Comparison of ENCODE assay signal across 8 cellular contexts in genomic region chr19:55654833-55655647, GRCh38. TPM values are rescaled to one million over a fixed set of nuclear protein-coding genes. Genes with fewer than 3 reads are reported as not detected.
A peak's percentile ranks its signal among the peaks of the same experiment; 100 is the strongest.
DNase-seq lines count a peak whose midpoint lies in the region; ATAC-seq and TF ChIP-seq lines count a peak whose summit lies in the region.

U2AF2 (plus strand) TSS chr19:55655035; CDS start chr19:55655105, 70 bp downstream.

- H3K4me1 Mint-ChIP-seq in natural killer cell, result peaks cover 48 to 57% of the 10 kb centered on the region in 2 donors

- peaks cover 0 to 4% of the 10 kb centered on the region in 2 donors for H3K27me3 Mint-ChIP-seq in natural killer cell (ENCODE audit: low read depth in 2 of 2)

- in situ Hi-C loops in KBM-7 (cut with MboI; ENCODE audit: low pct_unique_long_range_greater_than_20kb, low sequenced_read_pairs), result no loop called here

- no peak for TF ChIP-seq CTCF in fibroblast of mammary gland (conservative IDR thresholded peaks at IDR 0.05; ENCODE audit: control insufficient read depth, insufficient read depth, low read depth, low read length)
- TF ChIP-seq CTCF in natural killer cell (IDR thresholded peaks at IDR 0.05), result no peak

- peak; percentile 73 for DNase-seq in DMS79 (lab: John Stamatoyannopoulos, UW)
- peak; percentile 84 for DNase-seq in KBM-7
- peak; percentile 94 for DNase-seq in RKO (ENCODE audit: low spot score)
- DNase-seq in activated T-helper 1 cell treated with anti-CD3 and anti-CD28 coated beads, Interleukin-2, amount 50 U/mL, for 16 hours (ENCODE audit: low read depth in 1 of 2, low spot score in 1 of 2), result peak; percentile 95
- DNase-seq in fibroblast of mammary gland (ENCODE audit: low read depth), result peak; percentile 89
- peak; percentile 95 for DNase-seq in natural killer cell
- peak; percentile 94 for DNase-seq in stimulated activated naive CD4-positive, alpha-beta T cell treated with Interleukin-2 at 50 U/mL for 16 hours (lab: John Stamatoyannopoulos, UW)

- H3K4me3 ChIP-seq in fibroblast of mammary gland (ENCODE audit: control insufficient read depth, low read depth, low read length), result peak within 1 kb of the TSS; percentile 93

- ATAC-seq in GM21717 (IDR thresholded peaks at IDR 0.05; ENCODE audit: unreplicated experiment) (peak; percentile 25), natural killer cell (peak; percentile 49 to 73 (median 57))

- no peaks in the 10 kb centered on the region for H3K36me3 Mint-ChIP-seq in natural killer cell

- peak within 1 kb of the TSS; percentile 99 to 100 for H3K27ac Mint-ChIP-seq in natural killer cell

- no peaks in the 10 kb centered on the region for H3K9me3 Mint-ChIP-seq in natural killer cell

- intact Hi-C loops in natural killer cell (cut with micrococcal nuclease), result loop anchor here (1.0 to 10.0 kb wide), 6 partner anchors 20 to 1460 kb away; partner anchors contain the start of genes EPN1, TSEN34 and ZSCAN5A

- peak within 1 kb of the TSS; percentile 100 for H3K4me3 Mint-ChIP-seq in natural killer cell

RNA-seq across cellular contexts. Expression of gene U2AF2, which starts in this region (rescaled TPM):
- 100 to 1,000 TPM; 304 to 322 (median 321) TPM for total RNA-seq in natural killer cell

Comparison
In these comparisons a context has a peak if more than half of its experiments do, and no peak if none do; other contexts are left out.
1. Peak in every context shown above with its lines: DNase-seq, ATAC-seq and H3K4me3 ChIP-seq.